ENCODE assay signal across 8 cellular contexts in the genomic region with DNA sequence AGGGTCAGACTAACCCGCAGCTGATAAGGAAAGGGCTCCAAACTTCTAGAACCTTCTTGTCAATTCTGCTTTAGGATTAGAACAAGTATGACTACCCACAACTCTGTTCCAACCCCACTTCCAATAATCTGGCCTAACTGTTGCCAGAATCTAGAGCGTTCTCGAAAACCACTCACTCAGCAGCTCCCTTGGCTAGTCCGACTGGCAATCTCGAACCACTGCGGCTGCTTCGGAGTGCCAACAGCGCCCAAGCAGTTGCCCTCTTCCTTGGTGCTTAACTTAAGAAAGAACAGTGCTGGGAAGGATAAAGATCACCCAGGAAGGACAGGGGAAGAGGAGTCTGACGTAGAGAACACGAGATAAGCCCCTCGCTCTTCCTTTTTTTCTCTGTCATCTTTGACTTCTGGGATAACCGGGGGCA. TPM values are rescaled to one million over a fixed set of nuclear protein-coding genes. Genes with fewer than 3 reads are reported as not detected.
DNase-seq lines count a peak whose midpoint lies in the region; ATAC-seq lines count a peak whose summit lies in the region.

No MANE protein-coding gene starts in this region.

- peaks cover 3% of the 10 kb centered on the region; the same call in 1 of the 2 replicates for H3K36me3 ChIP-seq in HUES64 (ENCODE audit: insufficient read depth, low read length)

- no peaks in the 10 kb centered on the region for H3K27me3 ChIP-seq in HUES64 (ENCODE audit: insufficient read depth, low read length)

- no peak for ATAC-seq in stimulated activated effector memory CD8-positive, alpha-beta T cell treated with anti-CD3 and anti-CD28 coated beads, Interleukin-12 subunit alpha, Interleukin-12 subunit beta, amount 100 ng/mL, for 72 hours

- H3K27ac Mint-ChIP-seq in activated naive CD8-positive, alpha-beta T cell treated with anti-CD3 and anti-CD28 coated beads for 36 hours = peak overlapping the region; percentile 91
- H3K27ac Mint-ChIP-seq in stimulated activated effector memory CD8-positive, alpha-beta T cell treated with anti-CD3 and anti-CD28 coated beads, Interleukin-12 subunit alpha, Interleukin-12 subunit beta, amount 100 ng/mL, for 72 hours = peak overlapping the region; percentile 98

- peak overlapping the region; percentile 97 for H3K9ac ChIP-seq in HUES64 (ENCODE audit: low read depth, low read length)

- H3K4me1 Mint-ChIP-seq in activated naive CD8-positive, alpha-beta T cell treated with anti-CD3 and anti-CD28 coated beads for 36 hours = peaks cover 57% of the 10 kb centered on the region
- peaks cover 69% of the 10 kb centered on the region for H3K4me1 Mint-ChIP-seq in stimulated activated effector memory CD8-positive, alpha-beta T cell treated with anti-CD3 and anti-CD28 coated beads, Interleukin-12 subunit alpha, Interleukin-12 subunit beta, amount 100 ng/mL, for 72 hours

- DNase-seq in C1 segment of cervical spinal cord (lab: John Stamatoyannopoulos, UW) (peak in 8 of 14 donors; percentile 11 to 63 (median 42)), hippocampal formation (lab: John Stamatoyannopoulos, UW) (no peak), COR-L47 (lab: John Stamatoyannopoulos, UW) (no peak)
- no peak for DNase-seq in activated naive CD8-positive, alpha-beta T cell treated with anti-CD3 and anti-CD28 coated beads for 36 hours
- no peak for DNase-seq in stimulated activated effector memory CD8-positive, alpha-beta T cell treated with anti-CD3 and anti-CD28 coated beads, Interleukin-12 subunit alpha, Interleukin-12 subunit beta, amount 100 ng/mL, for 72 hours (ENCODE audit: low spot score in 2 of 2)
- DNase-seq in stimulated activated CD4-positive, alpha-beta T cell treated with anti-CD3 and anti-CD28 coated beads, Interleukin-2, amount 100 ng/mL, for 48 hours = no peak

- H3K9me3 ChIP-seq in HUES64 (ENCODE audit: insufficient read depth, low read depth, low read length) = no peaks in the 10 kb centered on the region
- H3K9me3 ChIP-seq in iPS-18c (ENCODE audit: control insufficient read depth, insufficient read depth, low read length) = no peaks in the 10 kb centered on the region

- peak overlapping the region; percentile 99 for H3K27ac ChIP-seq in HUES64 (ENCODE audit: low read depth, low read length)

- 14% methylated on average over 12 of the region's 12 CpGs for WGBS in HUES64

- peaks cover 1% of the 10 kb centered on the region for H3K9me3 Mint-ChIP-seq in activated naive CD8-positive, alpha-beta T cell treated with anti-CD3 and anti-CD28 coated beads for 36 hours
- peaks cover 2% of the 10 kb centered on the region for H3K9me3 Mint-ChIP-seq in stimulated activated effector memory CD8-positive, alpha-beta T cell treated with anti-CD3 and anti-CD28 coated beads, Interleukin-12 subunit alpha, Interleukin-12 subunit beta, amount 100 ng/mL, for 72 hours

- H3K36me3 Mint-ChIP-seq in activated naive CD8-positive, alpha-beta T cell treated with anti-CD3 and anti-CD28 coated beads for 36 hours = peaks cover 29% of the 10 kb centered on the region
- H3K36me3 Mint-ChIP-seq in stimulated activated effector memory CD8-positive, alpha-beta T cell treated with anti-CD3 and anti-CD28 coated beads, Interleukin-12 subunit alpha, Interleukin-12 subunit beta, amount 100 ng/mL, for 72 hours = peaks cover 39% of the 10 kb centered on the region

- peak overlapping the region; percentile 98 for H3K4me3 Mint-ChIP-seq in activated naive CD8-positive, alpha-beta T cell treated with anti-CD3 and anti-CD28 coated beads for 36 hours
- peak overlapping the region; percentile 93 for H3K4me3 Mint-ChIP-seq in stimulated activated effector memory CD8-positive, alpha-beta T cell treated with anti-CD3 and anti-CD28 coated beads, Interleukin-12 subunit alpha, Interleukin-12 subunit beta, amount 100 ng/mL, for 72 hours

- peaks cover 27% of the 10 kb centered on the region for H3K4me1 ChIP-seq in HUES64 (ENCODE audit: insufficient read depth, low read length)

- H3K27me3 Mint-ChIP-seq in activated naive CD8-positive, alpha-beta T cell treated with anti-CD3 and anti-CD28 coated beads for 36 hours = no peaks in the 10 kb centered on the region

- H3K4me3 ChIP-seq in HUES64 (ENCODE audit: low read length) (peak overlapping the region; percentile 93), iPS-18c (ENCODE audit: insufficient read depth, low read depth, low read length) (peak overlapping the region; percentile 97)

RNA-seq across cellular contexts. Expression of gene DNAJC7, which starts 0.8 kb away (rescaled TPM):
- polyA plus RNA-seq in HUES64 (2013, experiment 1 of 2) = 120 TPM
- 94.7 TPM for polyA plus RNA-seq in HUES64 (2013, experiment 2 of 2)
- total RNA-seq in activated naive CD8-positive, alpha-beta T cell treated with anti-CD3 and anti-CD28 coated beads for 36 hours = 100 to 1,000 TPM; 103 to 106 TPM

RNA-seq across cellular contexts. Expression of gene NKIRAS2, which starts 3.5 kb away (rescaled TPM):
- polyA plus RNA-seq in HUES64 (2013, experiment 1 of 2) = 34.5 TPM
- 35.7 TPM for polyA plus RNA-seq in HUES64 (2013, experiment 2 of 2)
- 10 to 100 TPM; 20.3 to 25.0 TPM for total RNA-seq in activated naive CD8-positive, alpha-beta T cell treated with anti-CD3 and anti-CD28 coated beads for 36 hours

RNA-seq across cellular contexts. Expression of gene C17orf113, which starts 34.0 kb away (rescaled TPM):
- polyA plus RNA-seq in HUES64 (2013, experiment 1 of 2) = 0.55 TPM
- polyA plus RNA-seq in HUES64 (2013, experiment 2 of 2) = 1.3 TPM
- total RNA-seq in activated naive CD8-positive, alpha-beta T cell treated with anti-CD3 and anti-CD28 coated beads for 36 hours = under 1 TPM; 0.23 to 0.40 TPM

RNA-seq across cellular contexts. Expression of gene CNP, which starts 49.8 kb away (rescaled TPM):
- polyA plus RNA-seq in HUES64 (2013, experiment 1 of 2) = 39.6 TPM
- polyA plus RNA-seq in HUES64 (2013, experiment 2 of 2) = 43.6 TPM
- 10 to 100 TPM; 64.9 to 66.6 TPM for total RNA-seq in activated naive CD8-positive, alpha-beta T cell treated with anti-CD3 and anti-CD28 coated beads for 36 hours

Comparison
In these comparisons a context has a peak if more than half of its experiments do, and no peak if none do; other contexts are left out.
1. DNase-seq: peak in C1 segment of cervical spinal cord (8 of 14); none in activated naive CD8-positive, alpha-beta T cell treated with anti-CD3 and anti-CD28 coated beads for 36 hours (single experiment), stimulated activated effector memory CD8-positive, alpha-beta T cell treated with anti-CD3 and anti-CD28 coated beads, Interleukin-12 subunit alpha, Interleukin-12 subunit beta, amount 100 ng/mL, for 72 hours (0 of 2), hippocampal formation (0 of 2), stimulated activated CD4-positive, alpha-beta T cell treated with anti-CD3 and anti-CD28 coated beads, Interleukin-2, amount 100 ng/mL, for 48 hours (0 of 2) and COR-L47 (single experiment).